Comparison of ENCODE assay signal across 15 cellular contexts in genomic region chr4:153242848-153243324, GRCh38. TPM values are rescaled to one million over a fixed set of nuclear protein-coding genes. Genes with fewer than 3 reads are reported as not detected.
DNase-seq lines count a peak whose midpoint lies in the region; ATAC-seq and TF ChIP-seq lines count a peak whose summit lies in the region.
"Had no signal": no experiment of that assay in that cellular context is flagged by ENCODE, and none has a peak within 500 bp of the region (broad histone marks: within the 10 kb centered on the region; RNA-seq: fewer than 3 reads in every experiment).

No MANE protein-coding gene starts in this region.

- H2AFZ ChIP-seq in hepatocyte: no peak overlapping the region

- peak overlapping the region; percentile 83 for H3K27ac Mint-ChIP-seq in Caco-2 (ENCODE audit: unreplicated experiment)

- no peak for ATAC-seq in GM21737 (IDR thresholded peaks at IDR 0.05; ENCODE audit: unreplicated experiment)
- ATAC-seq: activated T-cell treated with anti-CD3 and anti-CD28 coated beads, Interleukin-2, amount 50 U/mL, for 4 hours; PC-3 had no signal

- no peak for TF ChIP-seq CTCF in Caco-2 (IDR thresholded peaks at IDR 0.05; ENCODE audit: insufficient read depth in 1 of 2, low read depth in 1 of 2, low read length in 1 of 2, severe bottlenecking in 1 of 2, unreplicated experiment in 1 of 2)
- no peak for TF ChIP-seq CTCF in hepatocyte (IDR thresholded peaks at IDR 0.05; ENCODE audit: poor library complexity)

- H4K20me1 ChIP-seq in BLaER1 (no peaks in the 10 kb centered on the region), hepatocyte (ENCODE audit: insufficient read depth, poor library complexity, severe bottlenecking) (no peaks in the 10 kb centered on the region)

- no peaks in the 10 kb centered on the region for H3K36me3 ChIP-seq in BLaER1
- H3K36me3 ChIP-seq in Caco-2 (ENCODE audit: control insufficient read depth, insufficient read depth, low read length): peaks cover 1% of the 10 kb centered on the region
- no peaks in the 10 kb centered on the region for H3K36me3 ChIP-seq in hepatocyte (replicated peaks; ENCODE audit: insufficient read depth, low read depth)
- H3K36me3 ChIP-seq: prostate gland, suprapubic skin had no signal

- no TSS peak for BruUV-seq in Caco-2 (replicated peaks; lab: Mats Ljungman, UMichigan)

- CTCF ChIA-PET in Caco-2 (lab: Charles Lee): interaction anchor here (1.1 kb wide), 1 partner anchor 100 kb away, joined by 6 read pairs; no protein-coding TSS in a partner anchor

- WGBS in hepatocyte (ENCODE audit: low lambda C conversion rate, missing lambda C conversion rate): 82% methylated on average over 3 of the region's 3 CpGs

- intact Hi-C loops in Caco-2 (cut with micrococcal nuclease; ENCODE audit: unreplicated experiment): loop anchor here (2.0 kb wide), 1 partner anchor 38 kb away; the partner anchor contains the start of gene TRIM2

- no peaks in the 10 kb centered on the region for H3K9me3 ChIP-seq in BLaER1
- no peaks in the 10 kb centered on the region for H3K9me3 ChIP-seq in Caco-2
- no peaks in the 10 kb centered on the region for H3K9me3 ChIP-seq in hepatocyte (ENCODE audit: low read depth)
- H3K9me3 ChIP-seq: prostate gland, suprapubic skin had no signal

- peaks cover 52% of the 10 kb centered on the region for H3K79me2 ChIP-seq in hepatocyte

- peaks cover 42% of the 10 kb centered on the region for H3K4me1 Mint-ChIP-seq in Caco-2 (ENCODE audit: low read depth, unreplicated experiment)

- DNase-seq in Caco-2 (no peak), NCI-H524 treated with DMSO at 0.1 percent for 48 hours (lab: John Stamatoyannopoulos, UW) (peak; percentile 76), hepatocyte (ENCODE audit: low spot score) (no peak), AG20443 (ENCODE audit: low spot score) (no peak)
- DNase-seq in stimulated activated naive CD4-positive, alpha-beta T cell (lab: John Stamatoyannopoulos, UW): no peak
- DNase-seq: activated CD4-positive, alpha-beta T cell treated with anti-CD3 and anti-CD28 coated beads for 1 hour; activated T-cell treated with anti-CD3 and anti-CD28 coated beads, Interleukin-2, amount 50 U/mL, for 4 hours; amygdala; kidney glomerular epithelial cell; PC-3; T-helper 1 cell had no signal

- H3K4me3 Mint-ChIP-seq in Caco-2 (ENCODE audit: unreplicated experiment): no peak overlapping the region
- H3K4me3 Mint-ChIP-seq: activated T-cell treated with anti-CD3 and anti-CD28 coated beads, Interleukin-2, amount 50 U/mL, for 4 hours had no signal

- no peak overlapping the region for H3K9ac ChIP-seq in BLaER1

- no peaks in the 10 kb centered on the region for H3K9me3 Mint-ChIP-seq in Caco-2 (ENCODE audit: unreplicated experiment)
- H3K9me3 Mint-ChIP-seq: activated T-cell treated with anti-CD3 and anti-CD28 coated beads, Interleukin-2, amount 50 U/mL, for 4 hours had no signal

- H3K9me2 ChIP-seq in hepatocyte (replicated peaks; ENCODE audit: insufficient read depth): no peaks in the 10 kb centered on the region

- H3K27ac ChIP-seq in BLaER1 (no peak overlapping the region), hepatocyte (peak overlapping the region; percentile 57)
- H3K27ac ChIP-seq: suprapubic skin had no signal

- peaks cover 35% of the 10 kb centered on the region for H3K36me3 Mint-ChIP-seq in Caco-2 (ENCODE audit: insufficient read depth, unreplicated experiment)

- peaks cover 22% of the 10 kb centered on the region for H3K4me1 ChIP-seq in BLaER1
- peaks cover 33% of the 10 kb centered on the region for H3K4me1 ChIP-seq in Caco-2
- peaks cover 37% of the 10 kb centered on the region for H3K4me1 ChIP-seq in hepatocyte (ENCODE audit: insufficient read depth)
- H3K4me1 ChIP-seq: suprapubic skin had no signal

- H3K27me3 Mint-ChIP-seq in Caco-2 (ENCODE audit: insufficient read depth, unreplicated experiment): no peaks in the 10 kb centered on the region

- H3K4me2 ChIP-seq in BLaER1 (peak overlapping the region; percentile 24; the same call in 1 of the 2 replicates), hepatocyte (peak overlapping the region; percentile 25)

- no peak overlapping the region for H3K4me3 ChIP-seq in BLaER1
- H3K4me3 ChIP-seq in Caco-2 (ENCODE audit: low read depth, low read length): no peak overlapping the region
- H3K4me3 ChIP-seq in hepatocyte: no peak overlapping the region
- H3K4me3 ChIP-seq: prostate gland, suprapubic skin had no signal

- POLR2A ChIA-PET in Caco-2 (lab: Charles Lee): no interaction called here

- H3K27me3 ChIP-seq in BLaER1 (no peaks in the 10 kb centered on the region), Caco-2 (replicated peaks; ENCODE audit: control insufficient read depth, insufficient read depth, low read length) (no peaks in the 10 kb centered on the region), hepatocyte (no peaks in the 10 kb centered on the region)
- H3K27me3 ChIP-seq: suprapubic skin had no signal

RNA-seq across cellular contexts. Expression of gene TRIM2, which starts 38.6 kb away (rescaled TPM):
- 62.0 and 62.3 TPM in 2 replicates for total RNA-seq in Caco-2 (2022)
- 82.1 and 84.1 TPM in 2 replicates for total RNA-seq in hepatocyte
- polyA plus RNA-seq in hepatocyte: 24.4 and 32.0 TPM in 2 replicates
